Comparison of ENCODE assay signal across 2 cellular contexts in the genomic region with DNA sequence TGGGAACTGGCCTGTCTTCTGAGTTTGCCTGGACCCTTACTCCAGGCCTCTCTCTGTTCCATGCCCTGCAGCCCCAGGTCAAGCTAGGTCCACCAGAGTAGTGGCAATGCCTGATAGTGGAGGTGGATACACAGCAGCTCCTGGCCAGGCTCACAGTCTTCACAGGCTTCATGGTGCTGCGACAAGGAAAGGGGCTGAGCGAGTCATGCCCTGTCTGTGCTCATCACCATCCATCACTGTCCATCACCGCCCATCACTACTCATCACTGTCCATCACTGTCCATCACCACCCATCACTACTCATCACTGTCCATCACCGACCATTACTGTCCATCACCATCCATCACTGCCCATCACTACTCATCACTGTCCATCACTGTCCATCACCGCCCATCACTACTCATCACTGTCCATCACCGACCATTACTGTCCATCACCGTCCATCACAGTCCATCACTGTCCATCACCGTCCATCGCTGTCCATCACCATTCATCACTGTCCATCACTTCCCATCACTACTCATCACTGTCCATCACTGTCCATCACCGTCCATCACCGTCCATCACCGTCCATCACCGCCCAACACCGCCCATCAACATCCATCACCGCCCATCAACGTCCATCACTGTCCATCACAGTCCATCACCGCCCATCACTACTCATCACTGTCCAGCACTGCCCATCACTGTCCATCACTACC.
TF ChIP-seq lines count a peak whose summit lies in the region.

No MANE protein-coding gene starts in this region.

TF ChIP-seq in HEK293T, 16 proteins besides CTCF, POLR2A, EP300 and RAD21:
- TF ChIP-seq, protein P1, sequence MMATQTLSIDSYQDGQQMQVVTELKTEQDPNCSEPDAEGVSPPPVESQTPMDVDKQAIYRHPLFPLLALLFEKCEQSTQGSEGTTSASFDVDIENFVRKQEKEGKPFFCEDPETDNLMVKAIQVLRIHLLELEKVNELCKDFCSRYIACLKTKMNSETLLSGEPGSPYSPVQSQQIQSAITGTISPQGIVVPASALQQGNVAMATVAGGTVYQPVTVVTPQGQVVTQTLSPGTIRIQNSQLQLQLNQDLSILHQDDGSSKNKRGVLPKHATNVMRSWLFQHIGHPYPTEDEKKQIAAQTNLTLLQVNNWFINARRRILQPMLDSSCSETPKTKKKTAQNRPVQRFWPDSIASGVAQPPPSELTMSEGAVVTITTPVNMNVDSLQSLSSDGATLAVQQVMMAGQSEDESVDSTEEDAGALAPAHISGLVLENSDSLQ (IDR thresholded peaks at IDR 0.05): peak; percentile 71
- no peak for TF ChIP-seq LEF1 (IDR thresholded peaks at IDR 0.05; ENCODE audit: borderline replicate concordance)
- no peak for TF ChIP-seq FOXA1 (IDR thresholded peaks at IDR 0.05)

TF ChIP-seq in K562, 482 proteins besides CTCF, POLR2A, EP300 and RAD21:
- TF ChIP-seq, protein P2, sequence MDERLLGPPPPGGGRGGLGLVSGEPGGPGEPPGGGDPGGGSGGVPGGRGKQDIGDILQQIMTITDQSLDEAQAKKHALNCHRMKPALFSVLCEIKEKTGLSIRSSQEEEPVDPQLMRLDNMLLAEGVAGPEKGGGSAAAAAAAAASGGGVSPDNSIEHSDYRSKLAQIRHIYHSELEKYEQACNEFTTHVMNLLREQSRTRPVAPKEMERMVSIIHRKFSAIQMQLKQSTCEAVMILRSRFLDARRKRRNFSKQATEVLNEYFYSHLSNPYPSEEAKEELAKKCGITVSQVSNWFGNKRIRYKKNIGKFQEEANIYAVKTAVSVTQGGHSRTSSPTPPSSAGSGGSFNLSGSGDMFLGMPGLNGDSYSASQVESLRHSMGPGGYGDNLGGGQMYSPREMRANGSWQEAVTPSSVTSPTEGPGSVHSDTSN (CRISPR knock-in tag; IDR thresholded peaks at IDR 0.05; ENCODE audit: low read depth): no peak
- TF ChIP-seq, protein P2 (tag; conservative IDR thresholded peaks at IDR 0.05; ENCODE audit: low read depth): peak; percentile 87
- TF ChIP-seq, protein P3, sequence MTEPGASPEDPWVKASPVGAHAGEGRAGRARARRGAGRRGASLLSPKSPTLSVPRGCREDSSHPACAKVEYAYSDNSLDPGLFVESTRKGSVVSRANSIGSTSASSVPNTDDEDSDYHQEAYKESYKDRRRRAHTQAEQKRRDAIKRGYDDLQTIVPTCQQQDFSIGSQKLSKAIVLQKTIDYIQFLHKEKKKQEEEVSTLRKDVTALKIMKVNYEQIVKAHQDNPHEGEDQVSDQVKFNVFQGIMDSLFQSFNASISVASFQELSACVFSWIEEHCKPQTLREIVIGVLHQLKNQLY (CRISPR knock-in tag; conservative IDR thresholded peaks at IDR 0.05): no peak
- TF ChIP-seq SP2 (IDR thresholded peaks at IDR 0.05; ENCODE audit: extremely low read depth, low read depth, low read length, poor library complexity, severe bottlenecking) (no peak), SIRT6 (IDR thresholded peaks at IDR 0.05; ENCODE audit: low read depth, low read length) (no peak), ARHGAP35 (IDR thresholded peaks at IDR 0.05; ENCODE audit: partially characterized antibody) (peak; percentile 92), MEIS2 (IDR thresholded peaks at IDR 0.05; ENCODE audit: partially characterized antibody) (peak; percentile 83), SNIP1 (IDR thresholded peaks at IDR 0.05; ENCODE audit: low read depth) (no peak), JUN (IDR thresholded peaks at IDR 0.05; ENCODE audit: borderline replicate concordance, low read depth, low read length) (no peak), JUN (CRISPR knock-in tag; IDR thresholded peaks at IDR 0.05; ENCODE audit: borderline replicate concordance) (no peak), CHD1 (IDR thresholded peaks at IDR 0.05; ENCODE audit: low read length) (no peak), CEBPB (tag; IDR thresholded peaks at IDR 0.05) (no peak)
- TF ChIP-seq, protein P1 (IDR thresholded peaks at IDR 0.05): peak; percentile 95
- TF ChIP-seq, protein P4, sequence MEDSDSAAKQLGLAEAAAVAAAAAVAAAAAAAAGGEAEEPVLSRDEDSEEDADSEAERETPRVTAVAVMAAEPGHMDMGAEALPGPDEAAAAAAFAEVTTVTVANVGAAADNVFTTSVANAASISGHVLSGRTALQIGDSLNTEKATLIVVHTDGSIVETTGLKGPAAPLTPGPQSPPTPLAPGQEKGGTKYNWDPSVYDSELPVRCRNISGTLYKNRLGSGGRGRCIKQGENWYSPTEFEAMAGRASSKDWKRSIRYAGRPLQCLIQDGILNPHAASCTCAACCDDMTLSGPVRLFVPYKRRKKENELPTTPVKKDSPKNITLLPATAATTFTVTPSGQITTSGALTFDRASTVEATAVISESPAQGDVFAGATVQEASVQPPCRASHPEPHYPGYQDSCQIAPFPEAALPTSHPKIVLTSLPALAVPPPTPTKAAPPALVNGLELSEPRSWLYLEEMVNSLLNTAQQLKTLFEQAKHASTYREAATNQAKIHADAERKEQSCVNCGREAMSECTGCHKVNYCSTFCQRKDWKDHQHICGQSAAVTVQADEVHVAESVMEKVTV (CRISPR knock-in tag; IDR thresholded peaks at IDR 0.05): no peak
TF ChIP-seq in K562: peak in this region for 4.
